In genomic region chr22:19988331-19988808, GRCh38 we compare ENCODE assay signal across 17 cellular contexts. TPM values are rescaled to one million over a fixed set of nuclear protein-coding genes. Genes with fewer than 3 reads are reported as not detected.
DNase-seq lines count a peak whose midpoint lies in the region; ATAC-seq and TF ChIP-seq lines count a peak whose summit lies in the region.
"Had no signal": no experiment of that assay in that cellular context is flagged by ENCODE, and none has a peak within 500 bp of the region (broad histone marks: within the 10 kb centered on the region; RNA-seq: fewer than 3 reads in every experiment).

No MANE protein-coding gene starts in this region.

- DNase-seq in heart left ventricle (peak in 2 of 5 donors; percentile 21 to 64), cardiac septum (ENCODE audit: low spot score) (no peak), heart right ventricle (peak in 1 of 2 donors; percentile 9), upper lobe of left lung (no peak), GOT3 (lab: John Stamatoyannopoulos, UW) (no peak), endodermal cell (no peak)
- no peak for DNase-seq in natural killer cell treated with Interleukin-12 subunit alpha and Interleukin-12 subunit beta and Interleukin-15 and Interleukin-18, amount 100 ng/mL, for 72 hours (ENCODE audit: low spot score)
- DNase-seq: activated CD4-positive, alpha-beta memory T cell treated with anti-CD3 and anti-CD28 coated beads, Interleukin-2, amount 10 ng/mL, durations not matched to agents 7 days and 5 days; activated T-cell treated with anti-CD3 and anti-CD28 coated beads, Interleukin-2, amount 50 U/mL, for 1 hour; NCI-H510A; NK-92 treated with Interleukin-12 subunit alpha and Interleukin-12 subunit beta, amount 100 ng/mL, for 24 hours; nucleus accumbens; T-helper 9 cell had no signal

- H3K27me3 ChIP-seq in heart left ventricle, result no peaks in the 10 kb centered on the region
- H3K27me3 ChIP-seq in heart right ventricle, result no peaks in the 10 kb centered on the region
- H3K27me3 ChIP-seq in upper lobe of left lung, result no peaks in the 10 kb centered on the region
- H3K27me3 ChIP-seq in endodermal cell (ENCODE audit: control insufficient read depth, insufficient read depth, low read length, poor library complexity, severe bottlenecking), result no peaks in the 10 kb centered on the region
- H3K27me3 ChIP-seq: BLaER1 treated with 17β-estradiol and CSF1 and Interleukin-3, amounts not matched to agents 10 nM and 100 nM had no signal

- TF ChIP-seq POLR2A in heart left ventricle (IDR thresholded peaks at IDR 0.05), result no peak
- TF ChIP-seq POLR2A in upper lobe of left lung (IDR thresholded peaks at IDR 0.05), result no peak

- peaks cover 0 to 7% of the 10 kb centered on the region in 2 donors for H3K4me1 Mint-ChIP-seq in natural killer cell treated with Interleukin-12 subunit alpha and Interleukin-12 subunit beta and Interleukin-15 and Interleukin-18, amount 100 ng/mL, for 72 hours (ENCODE audit: low read depth in 2 of 2)
- H3K4me1 Mint-ChIP-seq in endodermal cell, result peaks cover 2% of the 10 kb centered on the region
- H3K4me1 Mint-ChIP-seq: activated CD4-positive, alpha-beta memory T cell treated with anti-CD3 and anti-CD28 coated beads, Interleukin-2, amount 10 ng/mL, durations not matched to agents 7 days and 5 days had no signal

- H3K36me3 ChIP-seq in heart left ventricle, result no peaks in the 10 kb centered on the region
- H3K36me3 ChIP-seq in heart right ventricle, result no peaks in the 10 kb centered on the region
- no peaks in the 10 kb centered on the region for H3K36me3 ChIP-seq in upper lobe of left lung
- no peaks in the 10 kb centered on the region for H3K36me3 ChIP-seq in endodermal cell (ENCODE audit: control insufficient read depth, insufficient read depth, low read length)
- H3K36me3 ChIP-seq: BLaER1 treated with 17β-estradiol and CSF1 and Interleukin-3, amounts not matched to agents 10 nM and 100 nM had no signal

- 88 to 95% (median 93%) methylated on average over 7 to 9 of the region's 9 CpGs for WGBS in heart left ventricle, 4 donors
- 88 to 95% methylated on average over 9 of the region's 9 CpGs for WGBS in heart right ventricle, 2 donors
- 84 to 91% methylated on average over 6 to 9 of the region's 9 CpGs for WGBS in upper lobe of left lung, 2 donors
- 87 to 100% methylated on average over 8 to 9 of the region's 9 CpGs for WGBS in endodermal cell (ENCODE audit: insufficient coverage in 1 of 2, insufficient read length in 1 of 2), 2 experiments

- no peaks in the 10 kb centered on the region for H3K27me3 Mint-ChIP-seq in natural killer cell treated with Interleukin-12 subunit alpha and Interleukin-12 subunit beta and Interleukin-15 and Interleukin-18, amount 100 ng/mL, for 72 hours
- H3K27me3 Mint-ChIP-seq in endodermal cell (ENCODE audit: insufficient read depth), result no peaks in the 10 kb centered on the region
- H3K27me3 Mint-ChIP-seq: activated CD4-positive, alpha-beta memory T cell treated with anti-CD3 and anti-CD28 coated beads, Interleukin-2, amount 10 ng/mL, durations not matched to agents 7 days and 5 days had no signal

- intact Hi-C loops in heart left ventricle (cut with DNase I) (loop anchor here in 1 of 10 donors (5.0 kb wide), 1 partner anchor 94 kb away; the partner anchor contains the start of gene DGCR8), cardiac septum (cut with DNase I) (no loop called here), heart right ventricle (cut with DNase I) (no loop called here)

- H3K4me1 ChIP-seq in heart left ventricle, result peaks cover 4 to 80% (median 48%) of the 10 kb centered on the region in 12 donors
- peaks cover 29 to 83% (median 60%) of the 10 kb centered on the region in 9 donors for H3K4me1 ChIP-seq in heart right ventricle
- H3K4me1 ChIP-seq in upper lobe of left lung, result peaks cover 18 to 54% (median 28%) of the 10 kb centered on the region in 4 donors
- H3K4me1 ChIP-seq in endodermal cell (ENCODE audit: control insufficient read depth, insufficient read depth, low read length), result peaks cover 6% of the 10 kb centered on the region

- TF ChIP-seq EP300 in upper lobe of left lung (IDR thresholded peaks at IDR 0.05), result no peak

- peak overlapping the region; percentile 34 for H3K4me3 Mint-ChIP-seq in natural killer cell treated with Interleukin-12 subunit alpha and Interleukin-12 subunit beta and Interleukin-15 and Interleukin-18, amount 100 ng/mL, for 72 hours
- no peak overlapping the region for H3K4me3 Mint-ChIP-seq in endodermal cell
- H3K4me3 Mint-ChIP-seq: dendritic cell treated with granulocyte-macrophage colony-stimulating factor and Interleukin-4, amounts not matched to agents 40 ng/mL and 50 ng/mL, for 4 days had no signal

- H3K36me3 Mint-ChIP-seq in natural killer cell treated with Interleukin-12 subunit alpha and Interleukin-12 subunit beta and Interleukin-15 and Interleukin-18, amount 100 ng/mL, for 72 hours, result no peaks in the 10 kb centered on the region
- H3K36me3 Mint-ChIP-seq in endodermal cell (ENCODE audit: low read depth), result no peaks in the 10 kb centered on the region

- H3K9ac ChIP-seq in endodermal cell (ENCODE audit: extremely low read depth, low read length, poor library complexity, severe bottlenecking), result no peak overlapping the region
- H3K9ac ChIP-seq: BLaER1 treated with 17β-estradiol and CSF1 and Interleukin-3, amounts not matched to agents 10 nM and 100 nM had no signal

- ATAC-seq in heart left ventricle, result no peak
- ATAC-seq in heart right ventricle, result no peak
- ATAC-seq in natural killer cell treated with Interleukin-12 subunit alpha and Interleukin-12 subunit beta and Interleukin-15 and Interleukin-18, amount 100 ng/mL, for 72 hours, result no peak
- no peak for ATAC-seq in upper lobe of left lung (ENCODE audit: low FRiP score in 2 of 2)
- ATAC-seq in GM19452 (IDR thresholded peaks at IDR 0.05; ENCODE audit: unreplicated experiment), result no peak

- H3K9me3 ChIP-seq in heart left ventricle (no peaks in the 10 kb centered on the region), heart right ventricle (no peaks in the 10 kb centered on the region), upper lobe of left lung (no peaks in the 10 kb centered on the region), endodermal cell (ENCODE audit: control insufficient read depth, low read length) (no peaks in the 10 kb centered on the region)
- H3K9me3 ChIP-seq: BLaER1 treated with 17β-estradiol and CSF1 and Interleukin-3, amounts not matched to agents 10 nM and 100 nM had no signal

- H3K4me3 ChIP-seq in heart left ventricle, result no peak overlapping the region
- no peak overlapping the region for H3K4me3 ChIP-seq in heart right ventricle
- no peak overlapping the region for H3K4me3 ChIP-seq in upper lobe of left lung
- H3K4me3 ChIP-seq in endodermal cell (ENCODE audit: low read length), result no peak overlapping the region
- H3K4me3 ChIP-seq: BLaER1 treated with 17β-estradiol and CSF1 and Interleukin-3, amounts not matched to agents 10 nM and 100 nM; SK-N-MC had no signal

- TF ChIP-seq CTCF in heart left ventricle (IDR thresholded peaks at IDR 0.05) (no peak), heart right ventricle (IDR thresholded peaks at IDR 0.05) (no peak), upper lobe of left lung (IDR thresholded peaks at IDR 0.05) (no peak), endodermal cell (conservative IDR thresholded peaks at IDR 0.05) (no peak)

- no peak overlapping the region for H3K27ac Mint-ChIP-seq in natural killer cell treated with Interleukin-12 subunit alpha and Interleukin-12 subunit beta and Interleukin-15 and Interleukin-18, amount 100 ng/mL, for 72 hours
- H3K27ac Mint-ChIP-seq in endodermal cell, result no peak overlapping the region
- H3K27ac Mint-ChIP-seq: activated CD4-positive, alpha-beta memory T cell treated with anti-CD3 and anti-CD28 coated beads, Interleukin-2, amount 10 ng/mL, durations not matched to agents 7 days and 5 days; dendritic cell treated with granulocyte-macrophage colony-stimulating factor and Interleukin-4, amounts not matched to agents 40 ng/mL and 50 ng/mL, for 4 days had no signal

- H3K27ac ChIP-seq in heart left ventricle (peak overlapping the region in 7 of 12 donors; percentile 30 to 94 (median 46)), heart right ventricle (peak overlapping the region in 6 of 10 donors; percentile 49 to 88 (median 62)), upper lobe of left lung (peak overlapping the region; percentile 18 to 52 (median 50)), endodermal cell (ENCODE audit: low read depth, low read length) (no peak overlapping the region)
- H3K27ac ChIP-seq: BLaER1 treated with 17β-estradiol and CSF1 and Interleukin-3, amounts not matched to agents 10 nM and 100 nM; SK-N-MC had no signal

- no peaks in the 10 kb centered on the region for H3K9me3 Mint-ChIP-seq in natural killer cell treated with Interleukin-12 subunit alpha and Interleukin-12 subunit beta and Interleukin-15 and Interleukin-18, amount 100 ng/mL, for 72 hours
- H3K9me3 Mint-ChIP-seq in endodermal cell, result no peaks in the 10 kb centered on the region
- H3K9me3 Mint-ChIP-seq: activated CD4-positive, alpha-beta memory T cell treated with anti-CD3 and anti-CD28 coated beads, Interleukin-2, amount 10 ng/mL, durations not matched to agents 7 days and 5 days; dendritic cell treated with granulocyte-macrophage colony-stimulating factor and Interleukin-4, amounts not matched to agents 40 ng/mL and 50 ng/mL, for 4 days had no signal

RNA-seq across cellular contexts. Expression of gene ARVCF, which starts 28.3 kb away (rescaled TPM):
- 10 to 100 TPM; 21.2 to 46.6 (median 33.3) TPM for total RNA-seq in heart left ventricle
- 10 to 100 TPM; 33.0 to 39.2 TPM for polyA plus RNA-seq in heart left ventricle
- 46.8 TPM for total RNA-seq in cardiac septum
- total RNA-seq in heart right ventricle, result 10 to 100 TPM; 22.2 to 53.5 (median 32.1) TPM
- polyA plus RNA-seq in heart right ventricle, result 10 to 100 TPM; 26.8 to 58.9 TPM
- total RNA-seq in natural killer cell treated with Interleukin-12 subunit alpha and Interleukin-12 subunit beta and Interleukin-15 and Interleukin-18, amount 100 ng/mL, for 72 hours, result 1 to 10 TPM; 3.7 to 3.8 TPM
- 10 to 100 TPM; 18.5 to 54.5 (median 22.8) TPM for total RNA-seq in upper lobe of left lung
- total RNA-seq in endodermal cell, result 10 to 100 TPM; 48.3 to 61.3 TPM
- 71.1 TPM for polyA plus RNA-seq in endodermal cell (2013, experiment 1 of 2)
- 66.0 TPM for polyA plus RNA-seq in endodermal cell (2013, experiment 2 of 2)

RNA-seq across cellular contexts. Expression of gene TANGO2, which starts 32.5 kb away (rescaled TPM):
- total RNA-seq in heart left ventricle (100 to 1,000 TPM in 3 of 9 donors, 10 to 100 TPM in 6; 55.6 to 341 (median 83.7) TPM), cardiac septum (84.5 TPM), heart right ventricle (100 to 1,000 TPM in 3 of 10 donors, 10 to 100 TPM in 7; 51.6 to 139 (median 94.2) TPM), upper lobe of left lung (10 to 100 TPM; 33.9 to 94.3 (median 55.0) TPM), endodermal cell (10 to 100 TPM; 19.9 to 21.8 TPM)
- polyA plus RNA-seq in heart left ventricle (10 to 100 TPM; 51.3 to 63.0 TPM), heart right ventricle (10 to 100 TPM; 34.1 to 65.8 TPM)
- total RNA-seq in natural killer cell treated with Interleukin-12 subunit alpha and Interleukin-12 subunit beta and Interleukin-15 and Interleukin-18, amount 100 ng/mL, for 72 hours, result 10 to 100 TPM; 50.5 to 61.6 TPM
- polyA plus RNA-seq in endodermal cell (2013, experiment 1 of 2), result 8.5 TPM
- 9.2 TPM for polyA plus RNA-seq in endodermal cell (2013, experiment 2 of 2)

RNA-seq across cellular contexts. Expression of gene TXNRD2, which starts 46.8 kb away (rescaled TPM):
- total RNA-seq in heart left ventricle (10 to 100 TPM; 23.5 to 42.5 (median 33.5) TPM), cardiac septum (33.3 TPM), heart right ventricle (10 to 100 TPM; 28.5 to 59.9 (median 35.0) TPM), upper lobe of left lung (10 to 100 TPM; 29.6 to 78.6 (median 49.3) TPM), endodermal cell (10 to 100 TPM in 1 of 2 donors, 1 to 10 TPM in 1; 7.3 to 13.6 TPM)
- polyA plus RNA-seq in heart left ventricle (10 to 100 TPM; 23.4 to 60.2 TPM), heart right ventricle (100 to 1,000 TPM in 1 of 2 donors, 10 to 100 TPM in 1; 25.8 to 103 TPM)
- total RNA-seq in natural killer cell treated with Interleukin-12 subunit alpha and Interleukin-12 subunit beta and Interleukin-15 and Interleukin-18, amount 100 ng/mL, for 72 hours, result 10 to 100 TPM; 29.9 to 34.3 TPM
- polyA plus RNA-seq in endodermal cell (2013, experiment 1 of 2), result 11.2 TPM
- 12.2 TPM for polyA plus RNA-seq in endodermal cell (2013, experiment 2 of 2)

RNA-seq across cellular contexts. Expression of gene COMT, which starts 46.8 kb away (rescaled TPM):
- total RNA-seq in heart left ventricle (100 to 1,000 TPM in 8 of 9 donors, 10 to 100 TPM in 1; 69.7 to 195 (median 119) TPM), cardiac septum (97.1 TPM), heart right ventricle (100 to 1,000 TPM in 5 of 10 donors, 10 to 100 TPM in 5; 72.5 to 128 (median 101) TPM), upper lobe of left lung (100 to 1,000 TPM; 136 to 475 (median 272) TPM), endodermal cell (10 to 100 TPM; 26.6 to 27.8 TPM)
- polyA plus RNA-seq in heart left ventricle (100 to 1,000 TPM in 1 of 2 donors, 10 to 100 TPM in 1; 84.7 to 249 TPM), heart right ventricle (100 to 1,000 TPM in 1 of 2 donors, 10 to 100 TPM in 1; 42.9 to 273 TPM)
- total RNA-seq in natural killer cell treated with Interleukin-12 subunit alpha and Interleukin-12 subunit beta and Interleukin-15 and Interleukin-18, amount 100 ng/mL, for 72 hours, result 100 to 1,000 TPM; 141 to 223 TPM
- polyA plus RNA-seq in endodermal cell (2013, experiment 1 of 2), result 84.5 TPM
- polyA plus RNA-seq in endodermal cell (2013, experiment 2 of 2), result 77.3 TPM
